Comparison of ENCODE assay signal across 26 cellular contexts in the genomic region with DNA sequence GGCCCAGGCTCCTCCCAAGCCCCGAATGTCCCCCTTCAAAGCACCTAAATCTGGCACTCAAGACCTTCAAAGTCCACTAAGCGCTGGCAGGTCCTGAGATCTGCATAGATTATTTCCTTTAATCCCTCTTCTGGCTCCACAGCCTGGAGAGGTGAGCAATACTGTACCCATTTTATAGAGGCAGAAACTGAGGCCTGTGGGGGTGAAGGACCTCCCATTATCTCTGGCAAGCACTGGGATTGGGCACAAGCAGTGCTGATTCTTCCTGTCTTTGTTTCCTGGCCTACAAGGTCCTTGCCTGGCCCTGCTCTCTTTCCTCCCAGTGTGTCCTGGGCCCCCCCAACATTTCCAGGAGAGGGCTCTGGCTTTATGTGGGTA.
"Had no signal": no experiment of that assay in that cellular context is flagged by ENCODE, and none has a peak within 500 bp of the region (broad histone marks: within the 10 kb centered on the region; RNA-seq: fewer than 3 reads in every experiment).

No MANE protein-coding gene starts in this region.

- H3K9me3 Mint-ChIP-seq: activated B cell treated with CpG ODN at 0.5 μM for 24 hours; activated CD4-positive, alpha-beta T cell treated with anti-CD3 and anti-CD28 coated beads, Interleukin-2, amount 10 ng/mL, durations not matched to agents 24 days and 14 days; activated naive CD4-positive, alpha-beta T cell treated with anti-CD3 and anti-CD28 coated beads for 36 hours; activated naive CD8-positive, alpha-beta T cell treated with anti-CD3 and anti-CD28 coated beads, Interleukin-2, amount 10 ng/mL, durations not matched to agents 7 days and 5 days; activated T-cell treated with anti-CD3 and anti-CD28 coated beads, Interleukin-2, amount 50 U/mL, for 24 hours; activated T-helper 1 cell treated with anti-CD3 and anti-CD28 coated beads, Interleukin-12 subunit alpha, Interleukin-12 subunit beta, Interleukin-2, Interleukin-4 antibody, amounts not matched to agents 30 ng/mL and 10 ng/mL and 1 ng/mL, durations not matched to agents 14 hours and 24 hours and 36 hours had no signal

- H3K27me3 Mint-ChIP-seq: activated CD4-positive, alpha-beta T cell treated with anti-CD3 and anti-CD28 coated beads, Interleukin-2, amount 10 ng/mL, durations not matched to agents 24 days and 14 days; activated CD8-positive, alpha-beta memory T cell treated with anti-CD3 and anti-CD28 coated beads, Interleukin-2, amount 10 ng/mL, durations not matched to agents 7 days and 5 days had no signal

- H3K27ac ChIP-seq: adrenal gland, Peyer's patch, RWPE1, SJSA1 had no signal

- H3K9me3 ChIP-seq: adrenal gland, Peyer's patch, SJSA1 had no signal

- H3K4me3 ChIP-seq: adrenal gland, Peyer's patch, SJSA1 had no signal

- H3K36me3 Mint-ChIP-seq: activated CD8-positive, alpha-beta memory T cell treated with anti-CD3 and anti-CD28 coated beads, Interleukin-2, amount 10 ng/mL, durations not matched to agents 7 days and 5 days; activated naive CD8-positive, alpha-beta T cell treated with anti-CD3 and anti-CD28 coated beads, Interleukin-2, amount 10 ng/mL, durations not matched to agents 7 days and 5 days had no signal

- H3K36me3 ChIP-seq: adrenal gland, Peyer's patch, SJSA1 had no signal

- H3K27me3 ChIP-seq: adrenal gland, Peyer's patch had no signal

- H3K4me1 ChIP-seq: adrenal gland, Peyer's patch, SJSA1 had no signal

- H3K4me3 Mint-ChIP-seq: activated B cell treated with CpG ODN at 0.5 μM for 24 hours; activated CD4-positive, alpha-beta T cell treated with anti-CD3 and anti-CD28 coated beads, Interleukin-2, amount 10 ng/mL, durations not matched to agents 24 days and 14 days; activated CD8-positive, alpha-beta memory T cell treated with anti-CD3 and anti-CD28 coated beads, Interleukin-2, amount 10 ng/mL, durations not matched to agents 7 days and 5 days; activated naive CD4-positive, alpha-beta T cell treated with anti-CD3 and anti-CD28 coated beads for 36 hours; activated naive CD8-positive, alpha-beta T cell treated with anti-CD3 and anti-CD28 coated beads, Interleukin-2, amount 10 ng/mL, durations not matched to agents 7 days and 5 days; activated T-cell treated with anti-CD3 and anti-CD28 coated beads, Interleukin-2, amount 50 U/mL, for 24 hours; activated T-helper 1 cell treated with anti-CD3 and anti-CD28 coated beads, Interleukin-12 subunit alpha, Interleukin-12 subunit beta, Interleukin-2, Interleukin-4 antibody, amounts not matched to agents 30 ng/mL and 10 ng/mL and 1 ng/mL, durations not matched to agents 14 hours and 24 hours and 36 hours; T-helper 17 cell had no signal

- DNase-seq: activated B cell treated with CpG ODN at 0.5 μM for 24 hours; activated CD4-positive, alpha-beta T cell treated with anti-CD3 and anti-CD28 coated beads for 1 hour; activated CD4-positive, alpha-beta T cell treated with anti-CD3 and anti-CD28 coated beads, Interleukin-2, amount 10 ng/mL, durations not matched to agents 24 days and 14 days; activated CD4-positive, alpha-beta T cell treated with anti-CD3 and anti-CD28 coated beads, Interleukin-2, amount 50 U/mL, for 48 hours; activated CD8-positive, alpha-beta memory T cell treated with anti-CD3 and anti-CD28 coated beads, Interleukin-2, amount 10 ng/mL, durations not matched to agents 7 days and 5 days; activated gamma-delta T cell; activated naive CD4-positive, alpha-beta T cell treated with anti-CD3 and anti-CD28 coated beads for 36 hours; activated naive CD8-positive, alpha-beta T cell treated with anti-CD3 and anti-CD28 coated beads, Interleukin-2, amount 10 ng/mL, durations not matched to agents 7 days and 5 days; activated T-cell treated with anti-CD3 and anti-CD28 coated beads, Interleukin-2, amount 50 U/mL, for 24 hours; adrenal gland; anterior cingulate cortex; caudate nucleus; KG1; NCI-H1048; NCI-H1930; NCI-H2171; NCI-H226; NCI-H526; NCI-H774; Right ventricle myocardium superior; T-helper 17 cell; T-helper 9 cell had no signal

- H3K27ac Mint-ChIP-seq: activated B cell treated with CpG ODN at 0.5 μM for 24 hours; activated CD4-positive, alpha-beta T cell treated with anti-CD3 and anti-CD28 coated beads, Interleukin-2, amount 10 ng/mL, durations not matched to agents 24 days and 14 days; activated CD8-positive, alpha-beta memory T cell treated with anti-CD3 and anti-CD28 coated beads, Interleukin-2, amount 10 ng/mL, durations not matched to agents 7 days and 5 days; activated naive CD4-positive, alpha-beta T cell treated with anti-CD3 and anti-CD28 coated beads for 36 hours; activated naive CD8-positive, alpha-beta T cell treated with anti-CD3 and anti-CD28 coated beads, Interleukin-2, amount 10 ng/mL, durations not matched to agents 7 days and 5 days; activated T-cell treated with anti-CD3 and anti-CD28 coated beads, Interleukin-2, amount 50 U/mL, for 24 hours; activated T-helper 1 cell treated with anti-CD3 and anti-CD28 coated beads, Interleukin-12 subunit alpha, Interleukin-12 subunit beta, Interleukin-2, Interleukin-4 antibody, amounts not matched to agents 30 ng/mL and 10 ng/mL and 1 ng/mL, durations not matched to agents 14 hours and 24 hours and 36 hours; T-helper 17 cell had no signal

- ATAC-seq: activated CD8-positive, alpha-beta memory T cell treated with anti-CD3 and anti-CD28 coated beads, Interleukin-2, amount 10 ng/mL, durations not matched to agents 7 days and 5 days; T-helper 17 cell had no signal

- H3K4me1 Mint-ChIP-seq: activated B cell treated with CpG ODN at 0.5 μM for 24 hours; activated CD4-positive, alpha-beta T cell treated with anti-CD3 and anti-CD28 coated beads, Interleukin-2, amount 10 ng/mL, durations not matched to agents 24 days and 14 days; activated CD8-positive, alpha-beta memory T cell treated with anti-CD3 and anti-CD28 coated beads, Interleukin-2, amount 10 ng/mL, durations not matched to agents 7 days and 5 days; activated naive CD8-positive, alpha-beta T cell treated with anti-CD3 and anti-CD28 coated beads, Interleukin-2, amount 10 ng/mL, durations not matched to agents 7 days and 5 days had no signal
